18 cellular contexts compared by ENCODE assay signal in the genomic region with DNA sequence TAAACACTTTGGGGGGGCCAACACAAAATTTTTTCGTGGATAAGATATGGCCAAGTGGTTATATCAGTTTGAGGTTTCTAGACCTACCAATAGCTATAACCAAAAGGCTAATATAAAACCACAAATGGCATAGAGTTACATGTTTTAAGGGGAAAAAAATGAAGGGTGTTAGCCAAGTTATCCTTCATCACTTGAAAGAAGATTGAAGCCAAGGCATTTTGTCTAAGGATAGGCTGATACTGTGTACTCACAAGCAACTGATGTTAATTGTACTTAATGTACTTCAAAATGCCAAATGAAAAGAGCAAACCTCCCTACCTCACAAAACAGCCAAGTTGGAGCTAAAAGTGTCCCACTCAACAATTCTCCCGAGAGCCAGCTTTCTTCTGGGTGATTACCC.
"Had no signal": no experiment of that assay in that cellular context is flagged by ENCODE, and none has a peak within 500 bp of the region (broad histone marks: within the 10 kb centered on the region; RNA-seq: fewer than 3 reads in every experiment).

No MANE protein-coding gene starts in this region.

- ATAC-seq: body of pancreas, gastrocnemius medialis had no signal

- H3K36me3 ChIP-seq: colonic mucosa, gastrocnemius medialis, heart left ventricle, left lung, neural progenitor cell, prostate gland, tibial artery had no signal

- H3K4me2 ChIP-seq: neural progenitor cell, smooth muscle cell had no signal

- H3K27ac ChIP-seq: body of pancreas, colonic mucosa, gastrocnemius medialis, left lung, neural progenitor cell, prostate gland, tibial artery had no signal

- H3K4me1 Mint-ChIP-seq: activated naive CD8-positive, alpha-beta T cell treated with anti-CD3 and anti-CD28 coated beads for 36 hours; activated T-helper 17 cell treated with anti-CD3 and anti-CD28 coated beads, Interleukin-2, amount 50 U/mL, for 72 hours; central memory CD8-positive, alpha-beta T cell had no signal

- DNase-seq: activated naive CD4-positive, alpha-beta T cell; amniotic stem cell; gastrocnemius medialis; kidney; left lung; substantia nigra; tibial artery had no signal

- H3K9me3 Mint-ChIP-seq: activated naive CD8-positive, alpha-beta T cell treated with anti-CD3 and anti-CD28 coated beads for 36 hours; activated T-helper 17 cell treated with anti-CD3 and anti-CD28 coated beads, Interleukin-2, amount 50 U/mL, for 72 hours; central memory CD8-positive, alpha-beta T cell; neural progenitor cell; stimulated activated naive B cell treated with anti-CD40 and anti-IgM and Interleukin-4, amounts not matched to agents 10 μg/mL and 1 μg/mL and 100 μg/mL, for 72 hours had no signal

- H3K4me3 Mint-ChIP-seq: activated naive CD8-positive, alpha-beta T cell treated with anti-CD3 and anti-CD28 coated beads for 36 hours; activated T-helper 17 cell treated with anti-CD3 and anti-CD28 coated beads, Interleukin-2, amount 50 U/mL, for 72 hours; central memory CD8-positive, alpha-beta T cell; neural progenitor cell; stimulated activated naive B cell treated with anti-CD40 and anti-IgM and Interleukin-4, amounts not matched to agents 10 μg/mL and 1 μg/mL and 100 μg/mL, for 72 hours had no signal

- H3K9me3 ChIP-seq: body of pancreas, colonic mucosa, gastrocnemius medialis, heart left ventricle, left lung, prostate gland, tibial artery had no signal

- H3K9ac ChIP-seq: neural progenitor cell had no signal

- H3K4me3 ChIP-seq: body of pancreas, colonic mucosa, gastrocnemius medialis, heart left ventricle, left lung, neural progenitor cell, prostate gland, smooth muscle cell, tibial artery had no signal

- H3K36me3 Mint-ChIP-seq: activated naive CD8-positive, alpha-beta T cell treated with anti-CD3 and anti-CD28 coated beads for 36 hours; neural progenitor cell; stimulated activated naive B cell treated with anti-CD40 and anti-IgM and Interleukin-4, amounts not matched to agents 10 μg/mL and 1 μg/mL and 100 μg/mL, for 72 hours had no signal

- FAIRE-seq: endometrium, kidney had no signal

- H3K4me1 ChIP-seq: colonic mucosa, prostate gland had no signal

- H2AFZ ChIP-seq: neural progenitor cell had no signal

- H3K27ac Mint-ChIP-seq: activated naive CD8-positive, alpha-beta T cell treated with anti-CD3 and anti-CD28 coated beads for 36 hours; activated T-helper 17 cell treated with anti-CD3 and anti-CD28 coated beads, Interleukin-2, amount 50 U/mL, for 72 hours; neural progenitor cell; stimulated activated naive B cell treated with anti-CD40 and anti-IgM and Interleukin-4, amounts not matched to agents 10 μg/mL and 1 μg/mL and 100 μg/mL, for 72 hours had no signal

- H3K27me3 ChIP-seq: body of pancreas, colonic mucosa, tibial artery had no signal
